In genomic region chr1:182629674-182630073, GRCh38 we compare ENCODE assay signal across 8 cellular contexts.
DNase-seq lines count a peak whose midpoint lies in the region; ATAC-seq lines count a peak whose summit lies in the region.

No MANE protein-coding gene starts in this region.

- peak; percentile 24 for DNase-seq in MV-4-11 (lab: John Stamatoyannopoulos, UW)
- DNase-seq in activated T-cell treated with anti-CD3 and anti-CD28 coated beads, Interleukin-2, amount 50 U/mL, for 48 hours: peak; percentile 82 to 85
- peak in 2 of 3 donors; percentile 9 to 14 for DNase-seq in stimulated activated CD4-positive, alpha-beta T cell treated with anti-CD3 and anti-CD28 coated beads, TNF-alpha, amount 100 ng/mL, for 1 hour (ENCODE audit: low read depth in 3 of 3, low spot score in 1 of 3)
- no peak for DNase-seq in T1000 (lab: John Stamatoyannopoulos, UW)
- DNase-seq in NCI-H1436 treated with DMSO at 0.1 percent for 48 hours (lab: John Stamatoyannopoulos, UW): no peak
- no peak for DNase-seq in SIG-M5 (lab: John Stamatoyannopoulos, UW)

- peak; percentile 54 for ATAC-seq in GM19397 (IDR thresholded peaks at IDR 0.05; ENCODE audit: unreplicated experiment)
- no peak for ATAC-seq in HG03571 (IDR thresholded peaks at IDR 0.05; ENCODE audit: unreplicated experiment)

Comparison
In these comparisons a context has a peak if more than half of its experiments do, and no peak if none do; other contexts are left out.
1. DNase-seq: peak in MV-4-11 (single experiment), activated T-cell treated with anti-CD3 and anti-CD28 coated beads, Interleukin-2, amount 50 U/mL, for 48 hours (2 of 2) and stimulated activated CD4-positive, alpha-beta T cell treated with anti-CD3 and anti-CD28 coated beads, TNF-alpha, amount 100 ng/mL, for 1 hour (2 of 3); none in T1000 (single experiment), NCI-H1436 treated with DMSO at 0.1 percent for 48 hours (single experiment) and SIG-M5 (single experiment).